Comparison of ENCODE assay signal across 8 cellular contexts in genomic region chr18:6414118-6414722, GRCh38. TPM values are rescaled to one million over a fixed set of nuclear protein-coding genes. Genes with fewer than 3 reads are reported as not detected.
DNase-seq lines count a peak whose midpoint lies in the region; TF ChIP-seq lines count a peak whose summit lies in the region.

No MANE protein-coding gene starts in this region.

- peak; percentile 95 for DNase-seq in GM13977 (ENCODE audit: low spot score)
- peak; percentile 19 for DNase-seq in H4 (ENCODE audit: low spot score)
- DNase-seq in NCI-H510A treated with DMSO at 0.1 percent for 48 hours (lab: John Stamatoyannopoulos, UW) = peak; percentile 38
- no peak for DNase-seq in astrocyte of the spinal cord (ENCODE audit: low read depth, low spot score)
- DNase-seq in immature natural killer cell = peak; percentile 78 to 84 (median 84)
- DNase-seq in SK-N-DZ (ENCODE audit: low spot score) = no peak
- DNase-seq in inferior parietal cortex (ENCODE audit: extremely low spot score) = no peak

- no peaks in the 10 kb centered on the region for H3K9me3 Mint-ChIP-seq in immature natural killer cell

- in situ Hi-C loops in GM13977 (cut with MboI; ENCODE audit: low pct_unique_long_range_greater_than_20kb, low sequenced_read_pairs, unreplicated experiment) (no loop called here), astrocyte of the spinal cord (cut with HindIII; ENCODE audit: low sequenced_read_pairs) (no loop called here)

- TF ChIP-seq CTCF in GM13977 (IDR thresholded peaks at IDR 0.05; ENCODE audit: extremely low read depth, insufficient read depth, missing control alignments) (peak; percentile 30), astrocyte of the spinal cord (IDR thresholded peaks at IDR 0.05; ENCODE audit: low read depth, low read length) (no peak)

- H3K36me3 ChIP-seq in skeletal muscle satellite cell (ENCODE audit: insufficient read depth, low read length) = no peaks in the 10 kb centered on the region

- peak overlapping the region in 5 of 6 donors; percentile 43 to 91 (median 71) for H3K27ac Mint-ChIP-seq in immature natural killer cell

- H3K4me3 Mint-ChIP-seq in immature natural killer cell = peak overlapping the region; percentile 83 to 91 (median 88)

- no peaks in the 10 kb centered on the region for H3K4me1 ChIP-seq in skeletal muscle satellite cell (ENCODE audit: control insufficient read depth, insufficient read depth, low read length)

- peaks cover 7 to 14% (median 7%) of the 10 kb centered on the region in 3 donors for H3K27me3 Mint-ChIP-seq in immature natural killer cell (ENCODE audit: low read depth in 3 of 3)

- H3K4me2 ChIP-seq in skeletal muscle satellite cell (ENCODE audit: low read length) = peak overlapping the region; percentile 68

- H3K4me1 Mint-ChIP-seq in immature natural killer cell = peaks cover 38 to 43% of the 10 kb centered on the region in 2 donors

- no peaks in the 10 kb centered on the region for H3K9me3 ChIP-seq in skeletal muscle satellite cell (replicated peaks; ENCODE audit: low read length)

- peaks cover 0 to 5% (median 0%) of the 10 kb centered on the region in 3 donors for H3K36me3 Mint-ChIP-seq in immature natural killer cell

- no peak overlapping the region for H3K9ac ChIP-seq in skeletal muscle satellite cell (ENCODE audit: low read depth, low read length)

- H3K4me3 ChIP-seq in astrocyte of the spinal cord (ENCODE audit: low read depth, low read length) (peak overlapping the region; percentile 35), skeletal muscle satellite cell (ENCODE audit: low read length) (peak overlapping the region; percentile 63)

- peaks cover 44% of the 10 kb centered on the region for H3K27me3 ChIP-seq in skeletal muscle satellite cell (ENCODE audit: control insufficient read depth, insufficient read depth, low read length)

RNA-seq across cellular contexts. Expression of gene L3MBTL4, which starts 0.5 kb away (rescaled TPM):
- 2.2 and 2.4 TPM in 2 replicates for total RNA-seq in H4 (2014; rRNA removed; shearing (Covaris generic))
- polyA plus RNA-seq in immature natural killer cell = 1 to 10 TPM; 3.9 to 6.7 (median 4.1) TPM
- total RNA-seq in skeletal muscle satellite cell (2012; rRNA removed) = under 0.01 TPM in 2 replicates
- polyA plus RNA-seq in SK-N-DZ (2014; cell fraction: cytosol; rRNA removed) = not detected in 2 replicates
- polyA plus RNA-seq in SK-N-DZ (2014; cell fraction: nucleus; rRNA removed) = not detected in 2 replicates

Comparison
In these comparisons a context has a peak if more than half of its experiments do, and no peak if none do; other contexts are left out.
1. DNase-seq: peak in GM13977 (single experiment), H4 (single experiment), NCI-H510A treated with DMSO at 0.1 percent for 48 hours (single experiment) and immature natural killer cell (3 of 3); none in astrocyte of the spinal cord (single experiment), SK-N-DZ (single experiment) and inferior parietal cortex (single experiment).